1 cellular context compared by ENCODE assay signal in genomic region chr1:53666566-53666965, GRCh38.
TF ChIP-seq lines count a peak whose summit lies in the region.

No MANE protein-coding gene starts in this region.

TF ChIP-seq in H1, 55 proteins besides CTCF, POLR2A, EP300 and RAD21 (continued from another document):
- TF ChIP-seq, protein P1, sequence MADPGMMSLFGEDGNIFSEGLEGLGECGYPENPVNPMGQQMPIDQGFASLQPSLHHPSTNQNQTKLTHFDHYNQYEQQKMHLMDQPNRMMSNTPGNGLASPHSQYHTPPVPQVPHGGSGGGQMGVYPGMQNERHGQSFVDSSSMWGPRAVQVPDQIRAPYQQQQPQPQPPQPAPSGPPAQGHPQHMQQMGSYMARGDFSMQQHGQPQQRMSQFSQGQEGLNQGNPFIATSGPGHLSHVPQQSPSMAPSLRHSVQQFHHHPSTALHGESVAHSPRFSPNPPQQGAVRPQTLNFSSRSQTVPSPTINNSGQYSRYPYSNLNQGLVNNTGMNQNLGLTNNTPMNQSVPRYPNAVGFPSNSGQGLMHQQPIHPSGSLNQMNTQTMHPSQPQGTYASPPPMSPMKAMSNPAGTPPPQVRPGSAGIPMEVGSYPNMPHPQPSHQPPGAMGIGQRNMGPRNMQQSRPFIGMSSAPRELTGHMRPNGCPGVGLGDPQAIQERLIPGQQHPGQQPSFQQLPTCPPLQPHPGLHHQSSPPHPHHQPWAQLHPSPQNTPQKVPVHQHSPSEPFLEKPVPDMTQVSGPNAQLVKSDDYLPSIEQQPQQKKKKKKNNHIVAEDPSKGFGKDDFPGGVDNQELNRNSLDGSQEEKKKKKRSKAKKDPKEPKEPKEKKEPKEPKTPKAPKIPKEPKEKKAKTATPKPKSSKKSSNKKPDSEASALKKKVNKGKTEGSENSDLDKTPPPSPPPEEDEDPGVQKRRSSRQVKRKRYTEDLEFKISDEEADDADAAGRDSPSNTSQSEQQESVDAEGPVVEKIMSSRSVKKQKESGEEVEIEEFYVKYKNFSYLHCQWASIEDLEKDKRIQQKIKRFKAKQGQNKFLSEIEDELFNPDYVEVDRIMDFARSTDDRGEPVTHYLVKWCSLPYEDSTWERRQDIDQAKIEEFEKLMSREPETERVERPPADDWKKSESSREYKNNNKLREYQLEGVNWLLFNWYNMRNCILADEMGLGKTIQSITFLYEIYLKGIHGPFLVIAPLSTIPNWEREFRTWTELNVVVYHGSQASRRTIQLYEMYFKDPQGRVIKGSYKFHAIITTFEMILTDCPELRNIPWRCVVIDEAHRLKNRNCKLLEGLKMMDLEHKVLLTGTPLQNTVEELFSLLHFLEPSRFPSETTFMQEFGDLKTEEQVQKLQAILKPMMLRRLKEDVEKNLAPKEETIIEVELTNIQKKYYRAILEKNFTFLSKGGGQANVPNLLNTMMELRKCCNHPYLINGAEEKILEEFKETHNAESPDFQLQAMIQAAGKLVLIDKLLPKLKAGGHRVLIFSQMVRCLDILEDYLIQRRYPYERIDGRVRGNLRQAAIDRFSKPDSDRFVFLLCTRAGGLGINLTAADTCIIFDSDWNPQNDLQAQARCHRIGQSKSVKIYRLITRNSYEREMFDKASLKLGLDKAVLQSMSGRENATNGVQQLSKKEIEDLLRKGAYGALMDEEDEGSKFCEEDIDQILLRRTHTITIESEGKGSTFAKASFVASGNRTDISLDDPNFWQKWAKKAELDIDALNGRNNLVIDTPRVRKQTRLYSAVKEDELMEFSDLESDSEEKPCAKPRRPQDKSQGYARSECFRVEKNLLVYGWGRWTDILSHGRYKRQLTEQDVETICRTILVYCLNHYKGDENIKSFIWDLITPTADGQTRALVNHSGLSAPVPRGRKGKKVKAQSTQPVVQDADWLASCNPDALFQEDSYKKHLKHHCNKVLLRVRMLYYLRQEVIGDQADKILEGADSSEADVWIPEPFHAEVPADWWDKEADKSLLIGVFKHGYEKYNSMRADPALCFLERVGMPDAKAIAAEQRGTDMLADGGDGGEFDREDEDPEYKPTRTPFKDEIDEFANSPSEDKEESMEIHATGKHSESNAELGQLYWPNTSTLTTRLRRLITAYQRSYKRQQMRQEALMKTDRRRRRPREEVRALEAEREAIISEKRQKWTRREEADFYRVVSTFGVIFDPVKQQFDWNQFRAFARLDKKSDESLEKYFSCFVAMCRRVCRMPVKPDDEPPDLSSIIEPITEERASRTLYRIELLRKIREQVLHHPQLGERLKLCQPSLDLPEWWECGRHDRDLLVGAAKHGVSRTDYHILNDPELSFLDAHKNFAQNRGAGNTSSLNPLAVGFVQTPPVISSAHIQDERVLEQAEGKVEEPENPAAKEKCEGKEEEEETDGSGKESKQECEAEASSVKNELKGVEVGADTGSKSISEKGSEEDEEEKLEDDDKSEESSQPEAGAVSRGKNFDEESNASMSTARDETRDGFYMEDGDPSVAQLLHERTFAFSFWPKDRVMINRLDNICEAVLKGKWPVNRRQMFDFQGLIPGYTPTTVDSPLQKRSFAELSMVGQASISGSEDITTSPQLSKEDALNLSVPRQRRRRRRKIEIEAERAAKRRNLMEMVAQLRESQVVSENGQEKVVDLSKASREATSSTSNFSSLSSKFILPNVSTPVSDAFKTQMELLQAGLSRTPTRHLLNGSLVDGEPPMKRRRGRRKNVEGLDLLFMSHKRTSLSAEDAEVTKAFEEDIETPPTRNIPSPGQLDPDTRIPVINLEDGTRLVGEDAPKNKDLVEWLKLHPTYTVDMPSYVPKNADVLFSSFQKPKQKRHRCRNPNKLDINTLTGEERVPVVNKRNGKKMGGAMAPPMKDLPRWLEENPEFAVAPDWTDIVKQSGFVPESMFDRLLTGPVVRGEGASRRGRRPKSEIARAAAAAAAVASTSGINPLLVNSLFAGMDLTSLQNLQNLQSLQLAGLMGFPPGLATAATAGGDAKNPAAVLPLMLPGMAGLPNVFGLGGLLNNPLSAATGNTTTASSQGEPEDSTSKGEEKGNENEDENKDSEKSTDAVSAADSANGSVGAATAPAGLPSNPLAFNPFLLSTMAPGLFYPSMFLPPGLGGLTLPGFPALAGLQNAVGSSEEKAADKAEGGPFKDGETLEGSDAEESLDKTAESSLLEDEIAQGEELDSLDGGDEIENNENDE (IDR thresholded peaks at IDR 0.05; ENCODE audit: insufficient replicate concordance, low read length), result no peak
- TF ChIP-seq SP2 (IDR thresholded peaks at IDR 0.05; ENCODE audit: low read length), result no peak
- no peak for TF ChIP-seq EGR1 (IDR thresholded peaks at IDR 0.05; ENCODE audit: borderline replicate concordance, low read depth, low read length)
- no peak for TF ChIP-seq CBX5 (IDR thresholded peaks at IDR 0.05; ENCODE audit: low read depth, low read length)
